In the genomic region with DNA sequence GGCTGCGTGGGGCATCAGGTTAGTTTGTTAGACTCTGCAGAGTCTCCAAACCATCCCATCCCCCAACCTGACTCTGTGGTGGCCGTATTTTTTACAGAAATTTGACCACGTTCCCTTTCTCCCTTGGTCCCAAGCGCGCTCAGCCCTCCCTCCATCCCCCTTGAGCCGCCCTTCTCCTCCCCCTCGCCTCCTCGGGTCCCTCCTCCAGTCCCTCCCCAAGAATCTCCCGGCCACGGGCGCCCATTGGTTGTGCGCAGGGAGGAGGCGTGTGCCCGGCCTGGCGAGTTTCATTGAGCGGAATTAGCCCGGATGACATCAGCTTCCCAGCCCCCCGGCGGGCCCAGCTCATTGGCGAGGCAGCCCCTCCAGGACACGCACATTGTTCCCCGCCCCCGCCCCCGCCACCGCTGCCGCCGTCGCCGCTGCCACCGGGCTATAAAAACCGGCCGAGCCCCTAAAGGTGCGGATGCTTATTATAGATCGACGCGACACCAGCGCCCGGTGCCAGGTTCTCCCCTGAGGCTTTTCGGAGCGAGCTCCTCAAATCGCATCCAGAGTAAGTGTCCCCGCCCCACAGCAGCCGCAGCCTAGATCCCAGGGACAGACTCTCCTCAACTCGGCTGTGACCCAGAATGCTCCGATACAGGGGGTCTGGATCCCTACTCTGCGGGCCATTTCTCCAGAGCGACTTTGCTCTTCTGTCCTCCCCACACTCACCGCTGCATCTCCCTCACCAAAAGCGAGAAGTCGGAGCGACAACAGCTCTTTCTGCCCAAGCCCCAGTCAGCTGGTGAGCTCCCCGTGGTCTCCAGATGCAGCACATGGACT, we compare ENCODE assay signal across 8 cellular contexts. TPM values are rescaled to one million over a fixed set of nuclear protein-coding genes. Genes with fewer than 3 reads are reported as not detected.
DNase-seq lines count a peak whose midpoint lies in the region; ATAC-seq and TF ChIP-seq lines count a peak whose summit lies in the region.

A gene (plus strand): TSS at position 465 of the 828 bp plus-strand sequence. CDS start 928 bp downstream, outside the sequence.

- H3K18ac ChIP-seq in trophoblast cell (ENCODE audit: low read length) = no peak within 1 kb of the TSS

- H2AK5ac ChIP-seq in trophoblast cell (ENCODE audit: low read length) = no peak within 1 kb of the TSS

- no peak within 1 kb of the TSS for H3K9ac ChIP-seq in trophoblast cell (ENCODE audit: low read length)

- H3K79me1 ChIP-seq in trophoblast cell (ENCODE audit: low read length) = no peaks in the 10 kb centered on the region

- TF ChIP-seq CTCF in GM10248 (IDR thresholded peaks at IDR 0.05; ENCODE audit: control extremely low read depth, extremely low read depth, low read depth, missing control alignments) (no peak), coronary artery (IDR thresholded peaks at IDR 0.05) (no peak), mucosa of descending colon (IDR thresholded peaks at IDR 0.05) (no peak)

- CTCF ChIA-PET in GM10248 (lab: Yijun Ruan, JAX) = no interaction called here

- no peak within 1 kb of the TSS for H2BK120ac ChIP-seq in trophoblast cell (ENCODE audit: insufficient read depth, low read length, poor library complexity)

- H4K8ac ChIP-seq in trophoblast cell (ENCODE audit: low read depth, low read length) = no peak within 1 kb of the TSS

- H3K27ac ChIP-seq in coronary artery (no peak within 1 kb of the TSS), trophoblast cell (ENCODE audit: low read depth, low read length) (no peak within 1 kb of the TSS)

- H3K4me1 ChIP-seq in trophoblast cell (ENCODE audit: control insufficient read depth in 1 of 2, insufficient read depth in 2 of 2, low read length in 2 of 2) = peaks cover 0 to 2% of the 10 kb centered on the region in 2 experiments
- H3K4me1 ChIP-seq in mucosa of descending colon (ENCODE audit: low read depth) = no peaks in the 10 kb centered on the region

- peak; percentile 14 for DNase-seq in GM10248 (ENCODE audit: extremely low spot score)
- DNase-seq in NCI-H345 (lab: John Stamatoyannopoulos, UW) = peak; percentile 71
- no peak for DNase-seq in coronary artery (ENCODE audit: low spot score)
- no peak for DNase-seq in trophoblast cell
- DNase-seq in mucosa of descending colon = no peak

- no peak within 1 kb of the TSS for H3K4ac ChIP-seq in trophoblast cell (ENCODE audit: low read depth, low read length)

- no peak within 1 kb of the TSS for H2BK12ac ChIP-seq in trophoblast cell (ENCODE audit: low read length)

- no peak within 1 kb of the TSS for H2BK5ac ChIP-seq in trophoblast cell (ENCODE audit: low read depth, low read length, poor library complexity)

- no peak within 1 kb of the TSS for H4K91ac ChIP-seq in trophoblast cell (ENCODE audit: low read depth, low read length)

- POLR2A ChIA-PET in GM10248 (lab: Yijun Ruan, JAX) = no interaction called here

- H3K27me3 ChIP-seq in trophoblast cell (ENCODE audit: insufficient read depth, low read length) = peaks cover 97% of the 10 kb centered on the region

- H3K14ac ChIP-seq in trophoblast cell (ENCODE audit: low read length) = no peak within 1 kb of the TSS

- no peaks in the 10 kb centered on the region for H3K79me2 ChIP-seq in trophoblast cell (ENCODE audit: control insufficient read depth, insufficient read depth, low read length, poor library complexity)

- no peak within 1 kb of the TSS for H3K23ac ChIP-seq in trophoblast cell (ENCODE audit: low read length)

- H3K36me3 ChIP-seq in trophoblast cell (ENCODE audit: control insufficient read depth in 1 of 2, insufficient read depth in 2 of 2, low read length in 2 of 2) (no peaks in the 10 kb centered on the region), mucosa of descending colon (ENCODE audit: low read depth) (no peaks in the 10 kb centered on the region)

- H2AFZ ChIP-seq in trophoblast cell (ENCODE audit: insufficient read depth, low read length, poor library complexity) = no peak within 1 kb of the TSS

- H3K9me3 ChIP-seq in trophoblast cell (ENCODE audit: insufficient read depth, low read depth, low read length) (peaks cover 8% of the 10 kb centered on the region), mucosa of descending colon (no peaks in the 10 kb centered on the region)

- ATAC-seq in mucosa of descending colon = no peak
- ATAC-seq in HG03095 (IDR thresholded peaks at IDR 0.05; ENCODE audit: unreplicated experiment) = no peak
- ATAC-seq in HG02798 (IDR thresholded peaks at IDR 0.05; ENCODE audit: poor library complexity, unreplicated experiment) = no peak
- ATAC-seq in GM21737 (IDR thresholded peaks at IDR 0.05; ENCODE audit: unreplicated experiment) = no peak

- H4K12ac ChIP-seq in trophoblast cell (ENCODE audit: low read depth, low read length) = no peak within 1 kb of the TSS

- H3K4me3 ChIP-seq in coronary artery (peak within 1 kb of the TSS; percentile 51), trophoblast cell (ENCODE audit: low read depth, low read length) (no peak within 1 kb of the TSS), mucosa of descending colon (no peak within 1 kb of the TSS)

- WGBS in trophoblast cell (ENCODE audit: extremely low coverage, insufficient coverage, insufficient read length) = no CpG with 5 or more reads among the region's 52 CpGs

- H3K4me2 ChIP-seq in trophoblast cell (ENCODE audit: low read length) = peak within 1 kb of the TSS; percentile 55

- intact Hi-C loops in mucosa of descending colon (cut with DNase I, micrococcal nuclease) = no loop called here

RNA-seq across cellular contexts. Expression of the gene that starts here (rescaled TPM):
- polyA plus RNA-seq in trophoblast cell (2013) = 0.03 and 0.05 TPM in 2 replicates
- total RNA-seq in mucosa of descending colon = not detected

Comparison
In these comparisons a context has a peak if more than half of its experiments do, and no peak if none do; other contexts are left out.
1. DNase-seq: peak in GM10248 (single experiment) and NCI-H345 (single experiment); none in coronary artery (single experiment), trophoblast cell (0 of 2) and mucosa of descending colon (0 of 3).